ENCODE assay signal across 2 cellular contexts in the genomic region with DNA sequence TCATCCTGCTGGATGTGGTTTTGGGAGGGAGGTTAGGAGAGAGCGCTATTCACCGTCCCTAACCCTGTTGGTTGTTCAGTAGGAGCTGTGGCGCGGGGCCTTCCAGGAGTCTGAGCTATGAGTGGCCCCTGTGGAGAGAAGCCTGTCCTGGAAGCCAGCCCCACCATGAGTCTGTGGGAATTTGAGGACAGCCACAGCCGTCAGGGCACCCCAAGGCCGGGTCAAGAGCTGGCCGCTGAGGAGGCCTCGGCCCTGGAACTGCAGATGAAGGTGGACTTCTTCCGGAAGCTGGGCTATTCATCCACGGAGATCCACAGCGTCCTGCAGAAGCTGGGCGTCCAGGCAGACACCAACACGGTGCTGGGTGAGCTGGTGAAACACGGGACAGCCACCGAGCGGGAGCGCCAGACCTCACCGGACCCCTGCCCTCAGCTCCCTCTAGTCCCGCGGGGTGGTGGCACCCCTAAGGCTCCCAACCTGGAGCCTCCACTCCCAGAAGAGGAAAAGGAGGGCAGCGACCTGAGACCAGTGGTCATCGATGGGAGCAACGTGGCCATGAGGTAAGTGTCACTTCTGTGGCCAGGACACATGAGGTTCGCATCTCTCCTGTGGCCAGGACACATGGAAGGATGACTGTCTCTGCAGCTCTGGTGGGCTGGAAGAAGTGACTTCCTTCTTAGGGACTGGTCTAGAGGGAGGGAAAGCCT.
TF ChIP-seq lines count a peak whose summit lies in the region.

No MANE protein-coding gene starts in this region.

TF ChIP-seq in A549, 52 proteins besides CTCF, POLR2A, EP300 and RAD21:
- TF ChIP-seq CHD4 (IDR thresholded peaks at IDR 0.05; ENCODE audit: borderline replicate concordance) (no peak), TFCP2L1 (CRISPR knock-in tag; IDR thresholded peaks at IDR 0.05) (no peak), POLR2AphosphoS2 (conservative IDR thresholded peaks at IDR 0.05; ENCODE audit: low read length) (0 out of 2 replicates have a peak, but pooled peaks have one; percentile 23), FOSL2 (IDR thresholded peaks at IDR 0.05) (no peak), FOSL2 (CRISPR knock-in tag; IDR thresholded peaks at IDR 0.05) (no peak)
- TF ChIP-seq, protein P1, sequence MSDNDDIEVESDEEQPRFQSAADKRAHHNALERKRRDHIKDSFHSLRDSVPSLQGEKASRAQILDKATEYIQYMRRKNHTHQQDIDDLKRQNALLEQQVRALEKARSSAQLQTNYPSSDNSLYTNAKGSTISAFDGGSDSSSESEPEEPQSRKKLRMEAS (IDR thresholded peaks at IDR 0.05), result peak; percentile 18; the same call in 1 of the 2 replicates

TF ChIP-seq in GM12878, 131 proteins besides CTCF, POLR2A, EP300 and RAD21:
- TF ChIP-seq, protein P2, sequence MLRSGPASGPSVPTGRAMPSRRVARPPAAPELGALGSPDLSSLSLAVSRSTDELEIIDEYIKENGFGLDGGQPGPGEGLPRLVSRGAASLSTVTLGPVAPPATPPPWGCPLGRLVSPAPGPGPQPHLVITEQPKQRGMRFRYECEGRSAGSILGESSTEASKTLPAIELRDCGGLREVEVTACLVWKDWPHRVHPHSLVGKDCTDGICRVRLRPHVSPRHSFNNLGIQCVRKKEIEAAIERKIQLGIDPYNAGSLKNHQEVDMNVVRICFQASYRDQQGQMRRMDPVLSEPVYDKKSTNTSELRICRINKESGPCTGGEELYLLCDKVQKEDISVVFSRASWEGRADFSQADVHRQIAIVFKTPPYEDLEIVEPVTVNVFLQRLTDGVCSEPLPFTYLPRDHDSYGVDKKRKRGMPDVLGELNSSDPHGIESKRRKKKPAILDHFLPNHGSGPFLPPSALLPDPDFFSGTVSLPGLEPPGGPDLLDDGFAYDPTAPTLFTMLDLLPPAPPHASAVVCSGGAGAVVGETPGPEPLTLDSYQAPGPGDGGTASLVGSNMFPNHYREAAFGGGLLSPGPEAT (IDR thresholded peaks at IDR 0.05; ENCODE audit: low read depth), result 0 out of 2 replicates have a peak, but pooled peaks have one; percentile 22
- TF ChIP-seq NFYA (IDR thresholded peaks at IDR 0.05; ENCODE audit: borderline replicate concordance, low read depth, low read length), result no peak
- no peak for TF ChIP-seq CREB1 (IDR thresholded peaks at IDR 0.05; ENCODE audit: low read depth)
- TF ChIP-seq, protein P3, sequence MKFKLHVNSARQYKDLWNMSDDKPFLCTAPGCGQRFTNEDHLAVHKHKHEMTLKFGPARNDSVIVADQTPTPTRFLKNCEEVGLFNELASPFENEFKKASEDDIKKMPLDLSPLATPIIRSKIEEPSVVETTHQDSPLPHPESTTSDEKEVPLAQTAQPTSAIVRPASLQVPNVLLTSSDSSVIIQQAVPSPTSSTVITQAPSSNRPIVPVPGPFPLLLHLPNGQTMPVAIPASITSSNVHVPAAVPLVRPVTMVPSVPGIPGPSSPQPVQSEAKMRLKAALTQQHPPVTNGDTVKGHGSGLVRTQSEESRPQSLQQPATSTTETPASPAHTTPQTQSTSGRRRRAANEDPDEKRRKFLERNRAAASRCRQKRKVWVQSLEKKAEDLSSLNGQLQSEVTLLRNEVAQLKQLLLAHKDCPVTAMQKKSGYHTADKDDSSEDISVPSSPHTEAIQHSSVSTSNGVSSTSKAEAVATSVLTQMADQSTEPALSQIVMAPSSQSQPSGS (IDR thresholded peaks at IDR 0.05; ENCODE audit: low read length), result no peak
- TF ChIP-seq MYC (IDR thresholded peaks at IDR 0.05; ENCODE audit: insufficient read depth, insufficient read length, insufficient replicate concordance, low read length, severe bottlenecking), result no peak
- TF ChIP-seq RELA (IDR thresholded peaks at IDR 0.05; ENCODE audit: borderline replicate concordance, partially characterized antibody), result no peak
- TF ChIP-seq SRF (IDR thresholded peaks at IDR 0.05; ENCODE audit: low read depth in 2 of 2, low read length in 2 of 2), result no peak
- TF ChIP-seq LARP7 (IDR thresholded peaks at IDR 0.05), result no peak; the same call in 1 of the 2 replicates
- no peak; the same call in 1 of the 2 replicates for TF ChIP-seq HDGF (IDR thresholded peaks at IDR 0.05)
- TF ChIP-seq MYB (IDR thresholded peaks at IDR 0.05; ENCODE audit: borderline replicate concordance, low read depth, low read length), result no peak
- no peak for TF ChIP-seq ATF7 (IDR thresholded peaks at IDR 0.05; ENCODE audit: low read depth)
- TF ChIP-seq MXI1 (IDR thresholded peaks at IDR 0.05; ENCODE audit: low read depth, low read length), result 0 out of 2 replicates have a peak, but pooled peaks have one; percentile 66
- TF ChIP-seq MTA3 (IDR thresholded peaks at IDR 0.05; ENCODE audit: borderline replicate concordance, low read length), result no peak
- TF ChIP-seq IKZF2 (IDR thresholded peaks at IDR 0.05), result no peak
- TF ChIP-seq CBX5 (IDR thresholded peaks at IDR 0.05; ENCODE audit: low read depth), result no peak
- no peak for TF ChIP-seq SREBF1 (IDR thresholded peaks at IDR 0.05; ENCODE audit: low read length)
- TF ChIP-seq ESRRA (IDR thresholded peaks at IDR 0.05; ENCODE audit: low read length), result no peak
- TF ChIP-seq POLR2AphosphoS5 (IDR thresholded peaks at IDR 0.05; ENCODE audit: low read length), result peak; percentile 12; the same call in 1 of the 2 replicates
- no peak for TF ChIP-seq ZNF207 (IDR thresholded peaks at IDR 0.05; ENCODE audit: borderline replicate concordance)
- TF ChIP-seq WRNIP1 (IDR thresholded peaks at IDR 0.05; ENCODE audit: borderline replicate concordance, low read depth, low read length), result 0 out of 2 replicates have a peak, but pooled peaks have one; percentile 61
